In genomic region chr4:186554485-186554884, GRCh38 we compare ENCODE assay signal across 9 cellular contexts. TPM values are rescaled to one million over a fixed set of nuclear protein-coding genes. Genes with fewer than 3 reads are reported as not detected.
DNase-seq lines count a peak whose midpoint lies in the region; ATAC-seq and TF ChIP-seq lines count a peak whose summit lies in the region.
"Had no signal": no experiment of that assay in that cellular context is flagged by ENCODE, and none has a peak within 500 bp of the region (broad histone marks: within the 10 kb centered on the region; RNA-seq: fewer than 3 reads in every experiment).

No MANE protein-coding gene starts in this region.

- H3K4me3 Mint-ChIP-seq in natural killer cell treated with Interleukin-12 subunit alpha and Interleukin-12 subunit beta and Interleukin-15 and Interleukin-18, amount 100 ng/mL, for 72 hours, result no peak overlapping the region

- 3% methylated on average over 13 of the region's 13 CpGs for WGBS in testis, 2 donors

- no peak for TF ChIP-seq POLR2A in testis (IDR thresholded peaks at IDR 0.05)

- H3K36me3 ChIP-seq in HUES48 (ENCODE audit: control insufficient read depth, insufficient read depth, low read length) (no peaks in the 10 kb centered on the region), adipocyte (ENCODE audit: control insufficient read depth, insufficient read depth, low read length, severe bottlenecking) (no peaks in the 10 kb centered on the region), testis (ENCODE audit: low read depth, missing control alignments) (no peaks in the 10 kb centered on the region)

- no peaks in the 10 kb centered on the region for H3K9me3 Mint-ChIP-seq in natural killer cell treated with Interleukin-12 subunit alpha and Interleukin-12 subunit beta and Interleukin-15 and Interleukin-18, amount 100 ng/mL, for 72 hours

- H3K4me3 ChIP-seq in HUES48 (ENCODE audit: low read depth, low read length), result peak overlapping the region; percentile 77
- peak overlapping the region; percentile 67 for H3K4me3 ChIP-seq in adipocyte (ENCODE audit: low read length)
- peak overlapping the region; percentile 42 to 57 for H3K4me3 ChIP-seq in testis

- intact Hi-C loops in testis (cut with DNase I; ENCODE audit: low total_unique reads), result no loop called here

- H3K9me3 ChIP-seq in HUES48 (ENCODE audit: control insufficient read depth, insufficient read depth, low read length) (no peaks in the 10 kb centered on the region), adipocyte (ENCODE audit: control insufficient read depth, low read length) (no peaks in the 10 kb centered on the region), testis (no peaks in the 10 kb centered on the region)

- no peak overlapping the region; the same call in 1 of the 2 replicates for H3K9ac ChIP-seq in HUES48 (ENCODE audit: low read depth, low read length)
- H3K9ac ChIP-seq in adipocyte (ENCODE audit: low read length), result no peak overlapping the region

- H3K27ac Mint-ChIP-seq in natural killer cell treated with Interleukin-12 subunit alpha and Interleukin-12 subunit beta and Interleukin-15 and Interleukin-18, amount 100 ng/mL, for 72 hours, result no peak overlapping the region

- H3K4me1 Mint-ChIP-seq in natural killer cell treated with Interleukin-12 subunit alpha and Interleukin-12 subunit beta and Interleukin-15 and Interleukin-18, amount 100 ng/mL, for 72 hours (ENCODE audit: low read depth in 2 of 2), result peaks cover 0 to 3% of the 10 kb centered on the region in 2 donors

- H3K4me1 ChIP-seq in HUES48 (ENCODE audit: control insufficient read depth, insufficient read depth, low read length) (peaks cover 4% of the 10 kb centered on the region; the same call in 1 of the 2 replicates), adipocyte (ENCODE audit: control insufficient read depth, insufficient read depth, low read length) (peaks cover 10% of the 10 kb centered on the region), testis (peaks cover 3% of the 10 kb centered on the region)

- H3K27me3 ChIP-seq in HUES48 (ENCODE audit: control insufficient read depth, insufficient read depth, low read length), result peaks cover 17% of the 10 kb centered on the region
- peaks cover 48% of the 10 kb centered on the region for H3K27me3 ChIP-seq in adipocyte (replicated peaks; ENCODE audit: control insufficient read depth, insufficient read depth, low read length)
- no peaks in the 10 kb centered on the region for H3K27me3 ChIP-seq in testis

- peaks cover 12 to 14% of the 10 kb centered on the region in 2 donors for H3K27me3 Mint-ChIP-seq in natural killer cell treated with Interleukin-12 subunit alpha and Interleukin-12 subunit beta and Interleukin-15 and Interleukin-18, amount 100 ng/mL, for 72 hours

- H3K36me3 Mint-ChIP-seq in natural killer cell treated with Interleukin-12 subunit alpha and Interleukin-12 subunit beta and Interleukin-15 and Interleukin-18, amount 100 ng/mL, for 72 hours, result peaks cover 4% of the 10 kb centered on the region

- no peak for ATAC-seq in GM18867 (IDR thresholded peaks at IDR 0.05; ENCODE audit: unreplicated experiment)
- no peak for ATAC-seq in natural killer cell treated with Interleukin-12 subunit alpha and Interleukin-12 subunit beta and Interleukin-15 and Interleukin-18, amount 100 ng/mL, for 72 hours

- TF ChIP-seq CTCF in testis (IDR thresholded peaks at IDR 0.05), result peak in 1 of 3 experiments; percentile 14

- peak; percentile 25 for DNase-seq in adipocyte (ENCODE audit: low read depth)
- DNase-seq in islet precursor cell, result peak; percentile 73
- DNase-seq in testis, result peak; percentile 64
- no peak for DNase-seq in KG1 (lab: John Stamatoyannopoulos, UW)
- no peak for DNase-seq in natural killer cell treated with Interleukin-12 subunit alpha and Interleukin-12 subunit beta and Interleukin-15 and Interleukin-18, amount 100 ng/mL, for 72 hours (ENCODE audit: low spot score)
- DNase-seq: NCI-H1436 had no signal

- H3K27ac ChIP-seq in HUES48 (ENCODE audit: low read depth, low read length) (no peak overlapping the region), testis (no peak overlapping the region)

RNA-seq across cellular contexts. Expression of gene MTNR1A, which starts 0.9 kb away (rescaled TPM):
- 1 to 10 TPM; 1.5 to 1.9 TPM for total RNA-seq in testis
- 3.3 TPM for polyA plus RNA-seq in testis (ENCODE audit: insufficient read depth, low read depth, low replicate concordance)
- total RNA-seq in natural killer cell treated with Interleukin-12 subunit alpha and Interleukin-12 subunit beta and Interleukin-15 and Interleukin-18, amount 100 ng/mL, for 72 hours, result not detected
- total RNA-seq: glomerular endothelial cell had no signal

Comparison
In these comparisons a context has a peak if more than half of its experiments do, and no peak if none do; other contexts are left out.
1. DNase-seq: peak in adipocyte (single experiment), islet precursor cell (single experiment) and testis (single experiment); none in KG1 (single experiment) and natural killer cell treated with Interleukin-12 subunit alpha and Interleukin-12 subunit beta and Interleukin-15 and Interleukin-18, amount 100 ng/mL, for 72 hours (single experiment).
2. Peak in every context shown above with its lines, with median percentiles within 50 percentile points of each other: H3K4me3 ChIP-seq.